ENCODE assay signal across 31 cellular contexts in the genomic region with DNA sequence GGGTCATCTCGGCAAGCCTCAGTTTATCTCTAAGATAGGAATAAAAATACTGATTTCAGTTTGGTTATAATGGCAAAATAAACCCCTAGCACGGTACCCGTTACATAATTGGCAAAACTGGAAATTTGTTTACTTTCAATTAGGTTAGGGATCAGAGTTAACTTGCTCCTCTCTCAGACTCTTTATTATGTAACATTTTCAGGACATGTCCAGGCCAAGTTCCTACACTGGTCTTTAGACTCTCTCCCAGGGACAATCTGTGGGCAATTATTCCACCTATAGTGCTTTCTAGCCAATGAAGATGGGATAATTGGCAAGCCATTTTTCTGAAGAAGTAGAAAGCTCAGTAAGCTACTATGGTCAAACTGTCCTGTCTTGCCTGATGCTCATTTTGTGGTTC.
"Had no signal": no experiment of that assay in that cellular context is flagged by ENCODE, and none has a peak within 500 bp of the region (broad histone marks: within the 10 kb centered on the region; RNA-seq: fewer than 3 reads in every experiment).

No MANE protein-coding gene starts in this region.

- DNase-seq: cerebellar nuclear complex; cortex of kidney; effector memory CD8-positive, alpha-beta T cell; foreskin keratinocyte; heart left ventricle; hippocampal formation; mesenchymal stem cell; mucosa of descending colon; naive thymus-derived CD4-positive, alpha-beta T cell; occipital lobe; sigmoid colon; stimulated activated CD4-positive, alpha-beta T cell treated with anti-CD3 and anti-CD28 coated beads, Interleukin-2, amount 100 ng/mL, for 24 hours; stimulated activated CD4-positive, alpha-beta T cell treated with anti-CD3 and anti-CD28 coated beads, Interleukin-4, amount 100 ng/mL, for 24 hours; stimulated activated naive CD4-positive, alpha-beta T cell treated with Interleukin-2 at 50 U/mL for 16 hours; stomach; thyroid gland; trophoblast cell had no signal

- H3K36me3 ChIP-seq: gastroesophageal sphincter, heart left ventricle, neural progenitor cell, right atrium auricular region, sigmoid colon, stomach, thyroid gland, vagina had no signal

- H3K36me3 Mint-ChIP-seq: mesothelial cell of epicardium; naive thymus-derived CD4-positive, alpha-beta T cell; neural progenitor cell; stimulated activated effector memory CD8-positive, alpha-beta T cell treated with anti-CD3 and anti-CD28 coated beads, Interleukin-12 subunit alpha, Interleukin-12 subunit beta, amount 100 ng/mL, for 72 hours had no signal

- H3K27ac Mint-ChIP-seq: effector memory CD8-positive, alpha-beta T cell; mesothelial cell of epicardium; naive thymus-derived CD4-positive, alpha-beta T cell; nephron; neural progenitor cell; progenitor cell of endocrine pancreas; stimulated activated effector memory CD8-positive, alpha-beta T cell treated with anti-CD3 and anti-CD28 coated beads, Interleukin-12 subunit alpha, Interleukin-12 subunit beta, amount 100 ng/mL, for 72 hours had no signal

- H3K9me3 Mint-ChIP-seq: effector memory CD8-positive, alpha-beta T cell; mesothelial cell of epicardium; naive thymus-derived CD4-positive, alpha-beta T cell; nephron; neural progenitor cell; stimulated activated effector memory CD8-positive, alpha-beta T cell treated with anti-CD3 and anti-CD28 coated beads, Interleukin-12 subunit alpha, Interleukin-12 subunit beta, amount 100 ng/mL, for 72 hours had no signal

- H3K4me3 Mint-ChIP-seq: effector memory CD8-positive, alpha-beta T cell; mesothelial cell of epicardium; naive thymus-derived CD4-positive, alpha-beta T cell; nephron; neural progenitor cell; stimulated activated effector memory CD8-positive, alpha-beta T cell treated with anti-CD3 and anti-CD28 coated beads, Interleukin-12 subunit alpha, Interleukin-12 subunit beta, amount 100 ng/mL, for 72 hours had no signal

- H3K4me1 Mint-ChIP-seq: nephron; neural progenitor cell; stimulated activated effector memory CD8-positive, alpha-beta T cell treated with anti-CD3 and anti-CD28 coated beads, Interleukin-12 subunit alpha, Interleukin-12 subunit beta, amount 100 ng/mL, for 72 hours had no signal

- H3K4me3 ChIP-seq: gastroesophageal sphincter, heart left ventricle, lung, mucosa of descending colon, neural progenitor cell, right atrium auricular region, sigmoid colon, stomach, thyroid gland, vagina had no signal

- ATAC-seq: effector memory CD8-positive, alpha-beta T cell; esophagus mucosa; foreskin keratinocyte; gastroesophageal sphincter; heart left ventricle; mucosa of descending colon; naive thymus-derived CD4-positive, alpha-beta T cell; stimulated activated effector memory CD8-positive, alpha-beta T cell treated with anti-CD3 and anti-CD28 coated beads, Interleukin-12 subunit alpha, Interleukin-12 subunit beta, amount 100 ng/mL, for 72 hours had no signal

- H3K27ac ChIP-seq: epithelial cell of prostate, foreskin keratinocyte, gastroesophageal sphincter, heart left ventricle, neural progenitor cell, parathyroid adenoma, right atrium auricular region, sigmoid colon, stomach, thyroid gland, vagina had no signal

- H3K4me2 ChIP-seq: neural progenitor cell had no signal

- H3K27me3 Mint-ChIP-seq: effector memory CD8-positive, alpha-beta T cell; progenitor cell of endocrine pancreas had no signal

- H2AFZ ChIP-seq: neural progenitor cell, parathyroid adenoma had no signal

- H3K79me2 ChIP-seq: parathyroid adenoma had no signal

- H3K4me1 ChIP-seq: foreskin keratinocyte, gastroesophageal sphincter, heart left ventricle, neural progenitor cell, parathyroid adenoma, right atrium auricular region, sigmoid colon, thyroid gland, vagina had no signal

- FAIRE-seq: endometrium, islet of Langerhans had no signal

- H3K27me3 ChIP-seq: foreskin keratinocyte, gastroesophageal sphincter, heart left ventricle, neural progenitor cell, right atrium auricular region, sigmoid colon, stomach, thyroid gland, vagina had no signal

- H3K9me3 ChIP-seq: gastroesophageal sphincter, heart left ventricle, mucosa of descending colon, right atrium auricular region, sigmoid colon, stomach, thyroid gland, vagina had no signal

- H3K9ac ChIP-seq: neural progenitor cell, parathyroid adenoma had no signal
